Comparison of ENCODE assay signal across 19 cellular contexts in the genomic region with DNA sequence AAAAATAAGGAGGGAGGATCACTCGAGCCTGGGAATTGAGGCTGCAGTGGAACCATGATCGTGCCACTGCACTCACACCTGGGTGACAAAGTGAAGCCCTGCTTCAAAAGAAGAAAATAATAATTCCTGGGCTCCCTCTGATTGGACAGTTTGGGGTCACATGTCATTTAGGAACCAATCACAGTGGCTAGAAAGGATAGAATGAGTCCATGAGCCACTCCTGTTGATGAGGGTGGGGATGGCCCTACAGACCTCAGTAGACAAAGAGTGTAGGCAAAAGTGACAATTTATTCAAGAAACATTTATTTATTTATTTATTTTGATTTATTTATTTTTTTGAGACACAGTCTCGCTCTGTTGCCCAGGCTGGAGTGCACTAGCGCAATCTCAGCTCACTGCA. TPM values are rescaled to one million over a fixed set of nuclear protein-coding genes. Genes with fewer than 3 reads are reported as not detected.
DNase-seq lines count a peak whose midpoint lies in the region; ATAC-seq and TF ChIP-seq lines count a peak whose summit lies in the region.
"Had no signal": no experiment of that assay in that cellular context is flagged by ENCODE, and none has a peak within 500 bp of the region (broad histone marks: within the 10 kb centered on the region; RNA-seq: fewer than 3 reads in every experiment).

No MANE protein-coding gene starts in this region.

- intact Hi-C loops in activated CD4-positive, alpha-beta memory T cell treated with anti-CD3 and anti-CD28 coated beads for 36 hours (cut with micrococcal nuclease): loop anchor here (5.0 kb wide), 1 partner anchor 217 kb away; a partner anchor contains a TSS
- intact Hi-C loops in MCF 10A (cut with micrococcal nuclease): no loop called here

- TF ChIP-seq CTCF in MCF 10A (IDR thresholded peaks at IDR 0.05; ENCODE audit: unreplicated experiment): no peak

- BruUV-seq in MCF 10A (replicated peaks; lab: Mats Ljungman, UMichigan): no TSS peak

- H3K4me1 Mint-ChIP-seq in activated CD4-positive, alpha-beta memory T cell treated with anti-CD3 and anti-CD28 coated beads for 36 hours (ENCODE audit: low read depth): peaks cover 31% of the 10 kb centered on the region
- H3K4me1 Mint-ChIP-seq in activated CD4-positive, alpha-beta memory T cell treated with anti-CD3 and anti-CD28 coated beads, Interleukin-2, amount 10 ng/mL, durations not matched to agents 7 days and 5 days: peaks cover 38% of the 10 kb centered on the region
- peaks cover 24% of the 10 kb centered on the region for H3K4me1 Mint-ChIP-seq in activated T-helper 17 cell treated with anti-CD3 and anti-CD28 coated beads, Interleukin-2, amount 50 U/mL, for 72 hours
- H3K4me1 Mint-ChIP-seq in stimulated activated memory B cell treated with anti-CD40 and anti-IgM and Interleukin-4, amounts not matched to agents 10 μg/mL and 1 μg/mL and 100 μg/mL, for 72 hours: peaks cover 49% of the 10 kb centered on the region
- peaks cover 11% of the 10 kb centered on the region for H3K4me1 Mint-ChIP-seq in MCF 10A (ENCODE audit: insufficient read depth, unreplicated experiment)

- no peak for ATAC-seq in activated T-helper 17 cell treated with anti-CD3 and anti-CD28 coated beads, Interleukin-2, amount 50 U/mL, for 72 hours (replicated peaks)
- ATAC-seq in stimulated activated memory B cell treated with anti-CD40 and anti-IgM and Interleukin-4, amounts not matched to agents 10 μg/mL and 1 μg/mL and 100 μg/mL, for 72 hours: no peak
- ATAC-seq in HG03159 (IDR thresholded peaks at IDR 0.05; ENCODE audit: unreplicated experiment): no peak
- ATAC-seq: left ventricle myocardium superior; stimulated activated naive CD8-positive, alpha-beta T cell treated with anti-CD3 and anti-CD28 coated beads, Interleukin-15, amount 100 ng/mL, for 72 hours had no signal

- H3K27ac Mint-ChIP-seq in activated CD4-positive, alpha-beta memory T cell treated with anti-CD3 and anti-CD28 coated beads for 36 hours: peak overlapping the region; percentile 51
- no peak overlapping the region for H3K27ac Mint-ChIP-seq in activated CD4-positive, alpha-beta memory T cell treated with anti-CD3 and anti-CD28 coated beads, Interleukin-2, amount 10 ng/mL, durations not matched to agents 7 days and 5 days
- H3K27ac Mint-ChIP-seq in activated T-helper 17 cell treated with anti-CD3 and anti-CD28 coated beads, Interleukin-2, amount 50 U/mL, for 72 hours: peak overlapping the region; percentile 75
- peak overlapping the region; percentile 94 for H3K27ac Mint-ChIP-seq in stimulated activated memory B cell treated with anti-CD40 and anti-IgM and Interleukin-4, amounts not matched to agents 10 μg/mL and 1 μg/mL and 100 μg/mL, for 72 hours
- no peak overlapping the region for H3K27ac Mint-ChIP-seq in MCF 10A (ENCODE audit: low read depth, unreplicated experiment)

- no peaks in the 10 kb centered on the region for H3K36me3 Mint-ChIP-seq in activated CD4-positive, alpha-beta memory T cell treated with anti-CD3 and anti-CD28 coated beads for 36 hours
- no peaks in the 10 kb centered on the region for H3K36me3 Mint-ChIP-seq in activated CD4-positive, alpha-beta memory T cell treated with anti-CD3 and anti-CD28 coated beads, Interleukin-2, amount 10 ng/mL, durations not matched to agents 7 days and 5 days (ENCODE audit: low read depth)
- H3K36me3 Mint-ChIP-seq in activated T-helper 17 cell treated with anti-CD3 and anti-CD28 coated beads, Interleukin-2, amount 50 U/mL, for 72 hours (ENCODE audit: low read depth): no peaks in the 10 kb centered on the region
- no peaks in the 10 kb centered on the region for H3K36me3 Mint-ChIP-seq in stimulated activated memory B cell treated with anti-CD40 and anti-IgM and Interleukin-4, amounts not matched to agents 10 μg/mL and 1 μg/mL and 100 μg/mL, for 72 hours
- H3K36me3 Mint-ChIP-seq in MCF 10A (ENCODE audit: insufficient read depth, unreplicated experiment): peaks cover 6% of the 10 kb centered on the region

- H3K27me3 Mint-ChIP-seq in activated CD4-positive, alpha-beta memory T cell treated with anti-CD3 and anti-CD28 coated beads for 36 hours: no peaks in the 10 kb centered on the region
- H3K27me3 Mint-ChIP-seq in activated CD4-positive, alpha-beta memory T cell treated with anti-CD3 and anti-CD28 coated beads, Interleukin-2, amount 10 ng/mL, durations not matched to agents 7 days and 5 days: no peaks in the 10 kb centered on the region
- H3K27me3 Mint-ChIP-seq in activated T-helper 17 cell treated with anti-CD3 and anti-CD28 coated beads, Interleukin-2, amount 50 U/mL, for 72 hours: no peaks in the 10 kb centered on the region
- no peaks in the 10 kb centered on the region for H3K27me3 Mint-ChIP-seq in stimulated activated memory B cell treated with anti-CD40 and anti-IgM and Interleukin-4, amounts not matched to agents 10 μg/mL and 1 μg/mL and 100 μg/mL, for 72 hours
- no peaks in the 10 kb centered on the region for H3K27me3 Mint-ChIP-seq in MCF 10A (ENCODE audit: insufficient read depth, unreplicated experiment)
- H3K27me3 Mint-ChIP-seq: activated CD4-positive, alpha-beta T cell treated with anti-CD3 and anti-CD28 coated beads, Interleukin-2, amount 10 ng/mL, durations not matched to agents 24 days and 14 days; stimulated activated naive CD8-positive, alpha-beta T cell treated with anti-CD3 and anti-CD28 coated beads, Interleukin-15, amount 100 ng/mL, for 72 hours had no signal

- POLR2A ChIA-PET in activated CD4-positive, alpha-beta memory T cell treated with anti-CD3 and anti-CD28 coated beads for 36 hours (lab: Charles Lee): interaction anchor here (1.1 to 1.9 kb wide), 3 partner anchors 27 to 47 kb away, joined by 5 to 7 read pairs (median 6); a partner anchor contains a TSS
- POLR2A ChIA-PET in activated CD4-positive, alpha-beta memory T cell treated with anti-CD3 and anti-CD28 coated beads, Interleukin-2, amount 10 ng/mL, durations not matched to agents 7 days and 5 days (lab: Charles Lee): interaction anchor here (1.2 to 7.9 kb wide), 4 partner anchors 13 to 218 kb away, joined by 4 to 78 read pairs (median 37); a partner anchor contains a TSS
- POLR2A ChIA-PET in MCF 10A (lab: Yijun Ruan, JAX): interaction anchor here (0.8 kb wide), 1 partner anchor 28 kb away, joined by 4 read pairs; no protein-coding TSS in a partner anchor

- no peaks in the 10 kb centered on the region for H3K9me3 Mint-ChIP-seq in activated CD4-positive, alpha-beta memory T cell treated with anti-CD3 and anti-CD28 coated beads for 36 hours
- H3K9me3 Mint-ChIP-seq in activated CD4-positive, alpha-beta memory T cell treated with anti-CD3 and anti-CD28 coated beads, Interleukin-2, amount 10 ng/mL, durations not matched to agents 7 days and 5 days: no peaks in the 10 kb centered on the region
- H3K9me3 Mint-ChIP-seq in activated T-helper 17 cell treated with anti-CD3 and anti-CD28 coated beads, Interleukin-2, amount 50 U/mL, for 72 hours: no peaks in the 10 kb centered on the region
- H3K9me3 Mint-ChIP-seq in stimulated activated memory B cell treated with anti-CD40 and anti-IgM and Interleukin-4, amounts not matched to agents 10 μg/mL and 1 μg/mL and 100 μg/mL, for 72 hours: no peaks in the 10 kb centered on the region
- H3K9me3 Mint-ChIP-seq in MCF 10A (ENCODE audit: unreplicated experiment): no peaks in the 10 kb centered on the region
- H3K9me3 Mint-ChIP-seq: activated CD4-positive, alpha-beta T cell treated with anti-CD3 and anti-CD28 coated beads, Interleukin-2, amount 10 ng/mL, durations not matched to agents 24 days and 14 days; neural crest cell; stimulated activated naive CD8-positive, alpha-beta T cell treated with anti-CD3 and anti-CD28 coated beads, Interleukin-15, amount 100 ng/mL, for 72 hours had no signal

- DNase-seq in activated CD4-positive, alpha-beta memory T cell treated with anti-CD3 and anti-CD28 coated beads for 36 hours: no peak
- DNase-seq in activated CD4-positive, alpha-beta memory T cell treated with anti-CD3 and anti-CD28 coated beads, Interleukin-2, amount 10 ng/mL, durations not matched to agents 7 days and 5 days: no peak
- DNase-seq in NAMALWA (ENCODE audit: low spot score) (peak; percentile 54), MCF 10A (ENCODE audit: unreplicated experiment) (no peak), AML-193 (lab: John Stamatoyannopoulos, UW) (no peak)
- DNase-seq: activated CD4-positive, alpha-beta T cell treated with anti-CD3 and anti-CD28 coated beads, Interleukin-2, amount 10 ng/mL, durations not matched to agents 24 days and 14 days; anterior cingulate cortex; GDM1; left ventricle myocardium superior; NCI-H1105 treated with DMSO at 0.1 percent for 48 hours; NCI-H524; Right ventricle myocardium superior; stimulated activated CD4-positive, alpha-beta T cell treated with anti-CD3 and anti-CD28 coated beads, Interleukin-2, amount 100 ng/mL, for 24 hours; stimulated activated naive CD8-positive, alpha-beta T cell treated with anti-CD3 and anti-CD28 coated beads, Interleukin-15, amount 100 ng/mL, for 72 hours; upper lobe of left lung had no signal

- CTCF ChIA-PET in activated CD4-positive, alpha-beta memory T cell treated with anti-CD3 and anti-CD28 coated beads for 36 hours (lab: Charles Lee): interaction anchor here (0.8 to 1.7 kb wide), 2 partner anchors 12 to 15 kb away, joined by 4 to 10 read pairs; no protein-coding TSS in a partner anchor
- CTCF ChIA-PET in activated CD4-positive, alpha-beta memory T cell treated with anti-CD3 and anti-CD28 coated beads, Interleukin-2, amount 10 ng/mL, durations not matched to agents 7 days and 5 days (lab: Charles Lee): interaction anchor here (1.0 to 2.5 kb wide), 4 partner anchors 52 to 218 kb away, joined by 3 to 22 read pairs (median 6); a partner anchor contains a TSS
- CTCF ChIA-PET in MCF 10A (lab: Yijun Ruan, JAX): no interaction called here

- no peak overlapping the region for H3K4me3 Mint-ChIP-seq in activated CD4-positive, alpha-beta memory T cell treated with anti-CD3 and anti-CD28 coated beads for 36 hours
- no peak overlapping the region for H3K4me3 Mint-ChIP-seq in activated CD4-positive, alpha-beta memory T cell treated with anti-CD3 and anti-CD28 coated beads, Interleukin-2, amount 10 ng/mL, durations not matched to agents 7 days and 5 days
- peak overlapping the region; percentile 62 for H3K4me3 Mint-ChIP-seq in activated T-helper 17 cell treated with anti-CD3 and anti-CD28 coated beads, Interleukin-2, amount 50 U/mL, for 72 hours
- H3K4me3 Mint-ChIP-seq in stimulated activated memory B cell treated with anti-CD40 and anti-IgM and Interleukin-4, amounts not matched to agents 10 μg/mL and 1 μg/mL and 100 μg/mL, for 72 hours: no peak overlapping the region
- no peak overlapping the region for H3K4me3 Mint-ChIP-seq in MCF 10A (ENCODE audit: unreplicated experiment)
- H3K4me3 Mint-ChIP-seq: neural crest cell had no signal

RNA-seq across cellular contexts. Expression of a gene that starts 26.8 kb away (rescaled TPM):
- total RNA-seq in activated CD4-positive, alpha-beta memory T cell treated with anti-CD3 and anti-CD28 coated beads for 36 hours: 100 to 1,000 TPM; 202 to 206 TPM
- 100 to 1,000 TPM; 293 to 299 TPM for total RNA-seq in activated CD4-positive, alpha-beta memory T cell treated with anti-CD3 and anti-CD28 coated beads, Interleukin-2, amount 10 ng/mL, durations not matched to agents 7 days and 5 days
- total RNA-seq in activated T-helper 17 cell treated with anti-CD3 and anti-CD28 coated beads, Interleukin-2, amount 50 U/mL, for 72 hours: 100 to 1,000 TPM; 184 to 261 TPM
- 44.5 and 47.9 TPM in 2 replicates for total RNA-seq in MCF 10A (2022)

Comparison
In these comparisons a context has a peak if more than half of its experiments do, and no peak if none do; other contexts are left out.
1. H3K27ac Mint-ChIP-seq: peak in activated CD4-positive, alpha-beta memory T cell treated with anti-CD3 and anti-CD28 coated beads for 36 hours (single experiment), activated T-helper 17 cell treated with anti-CD3 and anti-CD28 coated beads, Interleukin-2, amount 50 U/mL, for 72 hours (single experiment) and stimulated activated memory B cell treated with anti-CD40 and anti-IgM and Interleukin-4, amounts not matched to agents 10 μg/mL and 1 μg/mL and 100 μg/mL, for 72 hours (single experiment); none in activated CD4-positive, alpha-beta memory T cell treated with anti-CD3 and anti-CD28 coated beads, Interleukin-2, amount 10 ng/mL, durations not matched to agents 7 days and 5 days (single experiment) and MCF 10A (single experiment).